ENCODE assay signal across 1 cellular context in genomic region chr11:123231263-123231662, GRCh38.
TF ChIP-seq lines count a peak whose summit lies in the region.

No MANE protein-coding gene starts in this region.

TF ChIP-seq in HEK293T, 16 proteins besides CTCF, POLR2A, EP300 and RAD21 (continued from another document):
- TF ChIP-seq PKNOX1 (IDR thresholded peaks at IDR 0.05) (no peak), SP1 (IDR thresholded peaks at IDR 0.05) (no peak)
TF ChIP-seq in HEK293T: peak in this region for 0.
